In genomic region chr1:200243042-200243437, GRCh38 we compare ENCODE assay signal across 11 cellular contexts.
DNase-seq lines count a peak whose midpoint lies in the region; ATAC-seq and TF ChIP-seq lines count a peak whose summit lies in the region.
"Had no signal": no experiment of that assay in that cellular context is flagged by ENCODE, and none has a peak within 500 bp of the region (broad histone marks: within the 10 kb centered on the region; RNA-seq: fewer than 3 reads in every experiment).

No MANE protein-coding gene starts in this region.

- H3K4me3 ChIP-seq in right cardiac atrium (ENCODE audit: low read length) (peak overlapping the region; percentile 47), WI38 (ENCODE audit: low read depth, low read length) (peak overlapping the region; percentile 37), lower lobe of right lung (peak overlapping the region; percentile 25)

- H3K9me3 ChIP-seq in right cardiac atrium (ENCODE audit: control insufficient read depth, low read length) (no peaks in the 10 kb centered on the region), lower lobe of right lung (no peaks in the 10 kb centered on the region)
- H3K9me3 ChIP-seq: gastroesophageal sphincter, neutrophil had no signal

- 67% methylated on average over 11 of the region's 11 CpGs for WGBS in right cardiac atrium

- H3K36me3 ChIP-seq in lower lobe of right lung = no peaks in the 10 kb centered on the region
- H3K36me3 ChIP-seq: gastroesophageal sphincter, neutrophil had no signal

- ATAC-seq in right cardiac atrium (no peak), left ventricle myocardium superior (no peak), lower lobe of right lung (no peak), GM18909 (IDR thresholded peaks at IDR 0.05; ENCODE audit: poor library complexity, unreplicated experiment) (no peak), GM19395 (IDR thresholded peaks at IDR 0.05; ENCODE audit: unreplicated experiment) (no peak)
- ATAC-seq: gastroesophageal sphincter, SK-N-SH treated with all-trans-retinoic acid at 6 μM for 48 hours had no signal

- H3K27ac ChIP-seq in right cardiac atrium (ENCODE audit: low read length) (no peak overlapping the region), lower lobe of right lung (peak overlapping the region; percentile 3)
- H3K27ac ChIP-seq: neutrophil had no signal

- intact Hi-C loops in right cardiac atrium (cut with DNase I) (no loop called here), left ventricle myocardium superior (cut with micrococcal nuclease) (no loop called here), lower lobe of right lung (cut with DNase I) (no loop called here)

- DNase-seq in right cardiac atrium (no peak), left ventricle myocardium superior (no peak), lower lobe of right lung (no peak), putamen (ENCODE audit: low spot score) (no peak), NCI-H1092 (lab: John Stamatoyannopoulos, UW) (no peak)

- H3K4me1 ChIP-seq in right cardiac atrium (ENCODE audit: control insufficient read depth, insufficient read depth, low read length) (peaks cover 5% of the 10 kb centered on the region), lower lobe of right lung (peaks cover 10% of the 10 kb centered on the region)

- no peaks in the 10 kb centered on the region for H3K27me3 ChIP-seq in right cardiac atrium (ENCODE audit: control insufficient read depth, insufficient read depth)
- H3K27me3 ChIP-seq in lower lobe of right lung (ENCODE audit: low read depth) = no peaks in the 10 kb centered on the region
- H3K27me3 ChIP-seq: gastroesophageal sphincter had no signal

- TF ChIP-seq CTCF in WI38 (IDR thresholded peaks at IDR 0.05; ENCODE audit: low read depth, low read length) = no peak
- TF ChIP-seq CTCF in lower lobe of right lung (IDR thresholded peaks at IDR 0.05) = no peak
